Comparison of ENCODE assay signal across 8 cellular contexts in the genomic region with DNA sequence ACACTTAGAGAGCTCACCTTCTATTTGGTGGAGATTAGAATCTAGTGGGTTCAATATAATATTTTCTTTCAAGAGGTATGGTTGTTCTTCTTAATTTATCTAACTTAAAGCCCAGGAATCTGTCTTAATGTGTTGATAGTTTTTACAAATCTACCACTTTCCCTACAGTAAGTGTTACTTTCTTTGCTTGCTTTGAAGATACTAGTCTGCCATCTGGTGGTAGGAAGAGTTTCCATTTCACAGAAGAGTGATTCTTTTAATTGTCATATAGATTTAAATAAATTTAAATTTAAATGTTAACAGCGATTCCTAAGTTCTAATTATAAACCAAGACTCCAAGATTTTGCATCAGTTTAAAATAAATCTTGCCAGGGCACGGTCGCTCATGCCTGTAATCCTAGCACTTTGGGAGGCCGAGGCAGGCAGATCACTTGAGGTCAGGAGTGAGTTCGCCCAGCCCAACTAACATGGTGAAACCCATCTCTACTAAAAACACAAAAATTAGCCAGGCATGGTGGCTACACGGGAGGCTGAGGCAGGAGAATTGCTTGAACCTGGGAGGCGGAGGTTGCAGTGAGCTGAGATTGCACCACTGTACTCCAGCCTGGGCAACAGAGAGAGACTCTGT. TPM values are rescaled to one million over a fixed set of nuclear protein-coding genes. Genes with fewer than 3 reads are reported as not detected.
A peak's percentile ranks its signal among the peaks of the same experiment; 100 is the strongest.
DNase-seq lines count a peak whose midpoint lies in the region; ATAC-seq and TF ChIP-seq lines count a peak whose summit lies in the region.

No MANE protein-coding gene starts in this region.

- no peak overlapping the region for H3K4me3 ChIP-seq in RWPE2 (ENCODE audit: severe bottlenecking)

- no peaks in the 10 kb centered on the region for H3K27me3 Mint-ChIP-seq in neural crest cell (ENCODE audit: low read depth)

- no peak overlapping the region for H3K27ac Mint-ChIP-seq in neural crest cell (ENCODE audit: unreplicated experiment)

- DNase-seq in NCI-H345 (lab: John Stamatoyannopoulos, UW): peak; percentile 10
- no peak for DNase-seq in NCI-H345 treated with DMSO at 0.1 percent for 48 hours (lab: John Stamatoyannopoulos, UW; ENCODE audit: unreplicated experiment)
- no peak for DNase-seq in RWPE2 (ENCODE audit: low spot score)
- no peak for DNase-seq in neural crest cell (ENCODE audit: low read depth, low spot score)
- no peak for DNase-seq in stimulated activated CD4-positive, alpha-beta T cell treated with anti-CD3 and anti-CD28 coated beads, Interleukin-12 subunit alpha, Interleukin-12 subunit beta, amount 100 ng/mL, for 4 hours

- no peaks in the 10 kb centered on the region for H3K36me3 ChIP-seq in RWPE2 (ENCODE audit: low read depth)

- no peaks in the 10 kb centered on the region for H3K27me3 ChIP-seq in RWPE2 (ENCODE audit: insufficient read depth, poor library complexity, severe bottlenecking)

- H3K4me1 ChIP-seq in RWPE2 (ENCODE audit: insufficient read depth, poor library complexity, severe bottlenecking): no peaks in the 10 kb centered on the region

- H3K27ac ChIP-seq in RWPE2 (ENCODE audit: poor library complexity, severe bottlenecking): no peak overlapping the region

- no peak overlapping the region for H3K4me3 Mint-ChIP-seq in neural crest cell

- peak; percentile 80 for TF ChIP-seq CTCF in RWPE2 (IDR thresholded peaks at IDR 0.05; ENCODE audit: poor library complexity, severe bottlenecking)
- peak; percentile 85 for TF ChIP-seq CTCF in neural crest cell (conservative IDR thresholded peaks at IDR 0.05)

- H3K9me3 ChIP-seq in RWPE2 (ENCODE audit: severe bottlenecking): no peaks in the 10 kb centered on the region

- ATAC-seq in HG02678 (IDR thresholded peaks at IDR 0.05; ENCODE audit: unreplicated experiment) (peak; percentile 51), RWPE2 (ENCODE audit: low read depth) (no peak), esophagus mucosa (peak; percentile 42), GM21825 (IDR thresholded peaks at IDR 0.05; ENCODE audit: unreplicated experiment) (no peak)

- H3K4me1 Mint-ChIP-seq in neural crest cell: no peaks in the 10 kb centered on the region

- no peaks in the 10 kb centered on the region for H3K36me3 Mint-ChIP-seq in neural crest cell (ENCODE audit: low read depth)

- H3K9me3 Mint-ChIP-seq in neural crest cell: no peaks in the 10 kb centered on the region

RNA-seq across cellular contexts. Expression of gene NUDT9, which starts 43.5 kb away (rescaled TPM):
- total RNA-seq in esophagus mucosa (12.9 TPM), neural crest cell (22.6 and 25.4 TPM in 2 replicates)

Comparison
In these comparisons a context has a peak if more than half of its experiments do, and no peak if none do; other contexts are left out.
1. ATAC-seq: peak in HG02678 (single experiment) and esophagus mucosa (single experiment); none in RWPE2 (single experiment) and GM21825 (single experiment).